ENCODE assay signal across 9 cellular contexts in the genomic region with DNA sequence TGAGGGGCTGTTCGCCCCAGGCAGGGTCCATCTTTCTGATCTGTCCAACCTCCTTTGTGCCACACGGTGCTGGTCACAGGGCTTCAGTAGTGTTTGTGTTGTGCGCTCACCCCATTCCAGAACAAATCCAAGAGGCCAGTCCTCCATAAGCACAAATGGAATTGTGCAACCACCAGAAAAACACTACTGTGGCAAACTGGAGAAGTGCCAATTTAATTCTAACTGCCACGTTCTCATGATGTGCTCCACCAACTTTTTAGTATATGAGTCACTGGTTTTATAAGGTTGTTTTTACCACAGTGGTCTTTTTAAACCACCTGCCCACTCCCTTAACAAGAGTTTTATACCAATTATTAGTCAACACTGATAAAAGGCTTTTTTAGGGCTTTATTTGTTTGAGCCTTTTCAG.
DNase-seq lines count a peak whose midpoint lies in the region; ATAC-seq, FAIRE-seq and TF ChIP-seq lines count a peak whose summit lies in the region.
"Had no signal": no experiment of that assay in that cellular context is flagged by ENCODE, and none has a peak within 500 bp of the region (broad histone marks: within the 10 kb centered on the region; RNA-seq: fewer than 3 reads in every experiment).

No MANE protein-coding gene starts in this region.

- POLR2A ChIA-PET in MCF 10A (lab: Yijun Ruan, JAX): no interaction called here
- POLR2A ChIA-PET in activated CD4-positive, alpha-beta T cell treated with anti-CD3 and anti-CD28 coated beads, Interleukin-2, amount 10 ng/mL, durations not matched to agents 7 days and 5 days (lab: Charles Lee): no interaction called here

- H3K27ac ChIP-seq in breast epithelium: no peak overlapping the region

- H3K9me3 Mint-ChIP-seq in MCF 10A (ENCODE audit: unreplicated experiment): no peaks in the 10 kb centered on the region
- peaks cover 2% of the 10 kb centered on the region for H3K9me3 Mint-ChIP-seq in activated CD4-positive, alpha-beta T cell treated with anti-CD3 and anti-CD28 coated beads, Interleukin-2, amount 10 ng/mL, durations not matched to agents 7 days and 5 days

- no peak overlapping the region for H3K4me3 ChIP-seq in breast epithelium
- no peak overlapping the region for H3K4me3 ChIP-seq in fibroblast of pulmonary artery (replicated peaks; ENCODE audit: low read depth, low read length)

- H3K4me1 ChIP-seq in breast epithelium: no peaks in the 10 kb centered on the region

- DNase-seq in MCF 10A (ENCODE audit: unreplicated experiment) (peak; percentile 88), breast epithelium (ENCODE audit: low spot score in 2 of 2) (no peak), OCI-M1 (lab: John Stamatoyannopoulos, UW) (peak; percentile 14), fibroblast of pulmonary artery (ENCODE audit: low read depth) (peak; percentile 86), urothelium cell line (ENCODE audit: low spot score) (peak; percentile 14)
- no peak for DNase-seq in activated CD4-positive, alpha-beta T cell treated with anti-CD3 and anti-CD28 coated beads, Interleukin-2, amount 10 ng/mL, durations not matched to agents 7 days and 5 days
- DNase-seq: activated CD8-positive, alpha-beta memory T cell treated with anti-CD3 and anti-CD28 coated beads, Interleukin-2, amount 50 U/mL, for 48 hours had no signal

- no peaks in the 10 kb centered on the region for H3K27me3 ChIP-seq in breast epithelium

- peak overlapping the region; percentile 94 for H3K27ac Mint-ChIP-seq in MCF 10A (ENCODE audit: low read depth, unreplicated experiment)
- H3K27ac Mint-ChIP-seq in activated CD4-positive, alpha-beta T cell treated with anti-CD3 and anti-CD28 coated beads, Interleukin-2, amount 10 ng/mL, durations not matched to agents 7 days and 5 days: no peak overlapping the region

- H3K36me3 Mint-ChIP-seq in MCF 10A (ENCODE audit: insufficient read depth, unreplicated experiment): no peaks in the 10 kb centered on the region
- no peaks in the 10 kb centered on the region for H3K36me3 Mint-ChIP-seq in activated CD4-positive, alpha-beta T cell treated with anti-CD3 and anti-CD28 coated beads, Interleukin-2, amount 10 ng/mL, durations not matched to agents 7 days and 5 days (ENCODE audit: low read depth)

- CTCF ChIA-PET in MCF 10A (lab: Yijun Ruan, JAX): interaction anchor here (1.1 kb wide), 1 partner anchor 179 kb away, joined by 4 read pairs; no protein-coding TSS in a partner anchor
- CTCF ChIA-PET in activated CD4-positive, alpha-beta T cell treated with anti-CD3 and anti-CD28 coated beads, Interleukin-2, amount 10 ng/mL, durations not matched to agents 7 days and 5 days (lab: Charles Lee): no interaction called here

- H3K4me3 Mint-ChIP-seq in MCF 10A (ENCODE audit: unreplicated experiment): no peak overlapping the region
- no peak overlapping the region for H3K4me3 Mint-ChIP-seq in activated CD4-positive, alpha-beta T cell treated with anti-CD3 and anti-CD28 coated beads, Interleukin-2, amount 10 ng/mL, durations not matched to agents 7 days and 5 days

- ATAC-seq in GM19324 (IDR thresholded peaks at IDR 0.05; ENCODE audit: low FRiP score, unreplicated experiment): no peak
- no peak for ATAC-seq in HG02678 (IDR thresholded peaks at IDR 0.05; ENCODE audit: unreplicated experiment)

- H3K4me1 Mint-ChIP-seq in MCF 10A (ENCODE audit: insufficient read depth, unreplicated experiment): peaks cover 29% of the 10 kb centered on the region
- no peaks in the 10 kb centered on the region for H3K4me1 Mint-ChIP-seq in activated CD4-positive, alpha-beta T cell treated with anti-CD3 and anti-CD28 coated beads, Interleukin-2, amount 10 ng/mL, durations not matched to agents 7 days and 5 days

- H3K9me3 ChIP-seq in breast epithelium: no peaks in the 10 kb centered on the region

- no peak for TF ChIP-seq CTCF in MCF 10A (IDR thresholded peaks at IDR 0.05; ENCODE audit: unreplicated experiment)
- no peak for TF ChIP-seq CTCF in breast epithelium (IDR thresholded peaks at IDR 0.05)
- TF ChIP-seq CTCF in fibroblast of pulmonary artery (IDR thresholded peaks at IDR 0.05; ENCODE audit: low read length, missing control alignments): no peak

- H3K27me3 Mint-ChIP-seq in MCF 10A (ENCODE audit: insufficient read depth, unreplicated experiment): no peaks in the 10 kb centered on the region
- H3K27me3 Mint-ChIP-seq in activated CD4-positive, alpha-beta T cell treated with anti-CD3 and anti-CD28 coated beads, Interleukin-2, amount 10 ng/mL, durations not matched to agents 7 days and 5 days: no peaks in the 10 kb centered on the region

- BruUV-seq in MCF 10A (replicated peaks; lab: Mats Ljungman, UMichigan): no TSS peak

- no peaks in the 10 kb centered on the region for H3K36me3 ChIP-seq in breast epithelium

- no peak for TF ChIP-seq POLR2A in breast epithelium (IDR thresholded peaks at IDR 0.05)

- FAIRE-seq in urothelium cell line (lab: Jason Lieb, UNC): no peak

- intact Hi-C loops in MCF 10A (cut with micrococcal nuclease): no loop called here
- intact Hi-C loops in breast epithelium (cut with DNase I; ENCODE audit: low total_unique reads): no loop called here

Comparison
In these comparisons a context has a peak if more than half of its experiments do, and no peak if none do; other contexts are left out.
1. DNase-seq: peak in MCF 10A (single experiment), OCI-M1 (single experiment), fibroblast of pulmonary artery (single experiment) and urothelium cell line (single experiment); none in breast epithelium (0 of 2) and activated CD4-positive, alpha-beta T cell treated with anti-CD3 and anti-CD28 coated beads, Interleukin-2, amount 10 ng/mL, durations not matched to agents 7 days and 5 days (single experiment).